Comparison of ENCODE assay signal across 15 cellular contexts in genomic region chr13:21046203-21046602, GRCh38.
"Had no signal": no experiment of that assay in that cellular context is flagged by ENCODE, and none has a peak within 500 bp of the region (broad histone marks: within the 10 kb centered on the region; RNA-seq: fewer than 3 reads in every experiment).

No MANE protein-coding gene starts in this region.

- H3K27ac ChIP-seq: foreskin keratinocyte, neural progenitor cell, ovary, suprapubic skin had no signal

- H3K4me1 ChIP-seq: foreskin keratinocyte had no signal

- H3K4me2 ChIP-seq: neural progenitor cell had no signal

- DNase-seq: activated CD4-positive, alpha-beta T cell treated with anti-CD3 and anti-CD28 coated beads for 36 hours; activated CD4-positive, alpha-beta T cell treated with anti-CD3 and anti-CD28 coated beads, Interleukin-2, amount 50 U/mL, for 48 hours; activated gamma-delta T cell; effector memory CD8-positive, alpha-beta T cell; foreskin keratinocyte; mucosa of descending colon; naive thymus-derived CD4-positive, alpha-beta T cell; ovary; stimulated activated CD4-positive, alpha-beta T cell treated with anti-CD3 and anti-CD28 coated beads, Interleukin-12 subunit alpha, Interleukin-12 subunit beta, amount 100 ng/mL, for 4 hours; stimulated activated CD4-positive, alpha-beta T cell treated with anti-CD3 and anti-CD28 coated beads, Interleukin-1b, Interleukin-23, amount 100 ng/mL, for 48 hours; stimulated activated CD8-positive, alpha-beta memory T cell treated with anti-CD3 and anti-CD28 coated beads, Interleukin-4, amount 100 ng/mL, for 48 hours; stimulated activated naive CD8-positive, alpha-beta T cell treated with anti-CD3 and anti-CD28 coated beads, Interleukin-15, Interleukin-2, amounts not matched to agents 100 U/mL and 50 U/mL, for 24 hours had no signal

- H3K36me3 ChIP-seq: ovary had no signal

- H3K4me3 ChIP-seq: ascending aorta, mucosa of descending colon, neural progenitor cell, ovary, suprapubic skin had no signal

- H3K9ac ChIP-seq: neural progenitor cell had no signal

- H3K27me3 ChIP-seq: ascending aorta, foreskin keratinocyte, neural progenitor cell, ovary, suprapubic skin had no signal

- ATAC-seq: activated CD4-positive, alpha-beta T cell treated with anti-CD3 and anti-CD28 coated beads for 36 hours; effector memory CD8-positive, alpha-beta T cell; foreskin keratinocyte; mucosa of descending colon; naive thymus-derived CD4-positive, alpha-beta T cell; stimulated activated naive CD8-positive, alpha-beta T cell treated with anti-CD3 and anti-CD28 coated beads, Interleukin-15, Interleukin-2, amounts not matched to agents 100 U/mL and 50 U/mL, for 24 hours had no signal

- H3K9me3 ChIP-seq: ascending aorta, mucosa of descending colon, ovary, suprapubic skin had no signal
